Comparison of ENCODE assay signal across 21 cellular contexts in the genomic region with DNA sequence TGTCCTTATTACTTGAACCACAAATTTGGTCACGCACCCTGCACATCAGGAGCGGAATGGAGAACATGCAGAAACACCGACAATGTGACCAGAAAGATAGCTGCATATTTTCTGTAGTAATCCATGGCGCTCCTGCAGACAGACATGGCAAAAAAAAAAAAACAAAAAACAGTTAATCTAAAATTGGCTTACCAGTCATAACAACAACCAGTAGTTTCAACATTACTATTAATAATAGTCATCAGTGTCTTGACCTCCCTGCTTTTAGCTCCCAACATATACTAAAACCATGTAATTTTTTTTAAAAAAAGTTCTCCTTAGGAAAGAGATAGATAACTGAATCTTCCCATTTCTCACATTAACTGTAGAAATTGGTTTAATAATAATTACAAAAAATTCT. TPM values are rescaled to one million over a fixed set of nuclear protein-coding genes. Genes with fewer than 3 reads are reported as not detected.
"Had no signal": no experiment of that assay in that cellular context is flagged by ENCODE, and none has a peak within 500 bp of the region (broad histone marks: within the 10 kb centered on the region; RNA-seq: fewer than 3 reads in every experiment).

No MANE protein-coding gene starts in this region.

- H3K4me1 ChIP-seq: esophagus squamous epithelium, left lung, pancreas, stomach, testis, upper lobe of right lung had no signal

- H3K36me3 Mint-ChIP-seq: naive thymus-derived CD4-positive, alpha-beta T cell had no signal

- H3K27ac Mint-ChIP-seq: naive thymus-derived CD4-positive, alpha-beta T cell had no signal

- H3K9me3 ChIP-seq: esophagus squamous epithelium, left lung, pancreas, stomach, testis, upper lobe of right lung had no signal

- H3K27me3 ChIP-seq: brain microvascular endothelial cell, left lung, pancreas, stomach, testis had no signal

- H3K4me3 ChIP-seq: esophagus squamous epithelium, left lung, pancreas, stomach, testis, upper lobe of right lung had no signal

- DNase-seq: activated CD4-positive, alpha-beta T cell treated with anti-CD3 and anti-CD28 coated beads, Interleukin-2, amount 50 U/mL, for 1 hour; activated naive CD4-positive, alpha-beta T cell; anterior cingulate cortex; brain microvascular endothelial cell; effector CD8-positive, alpha-beta T cell; esophagus squamous epithelium; hippocampal formation; kidney; left lung; naive thymus-derived CD4-positive, alpha-beta T cell; pancreas; stimulated activated CD4-positive, alpha-beta T cell treated with anti-CD3 and anti-CD28 coated beads, Interleukin-1b, Interleukin-23, amount 100 ng/mL, for 48 hours; stomach; testis; upper lobe of right lung had no signal

- ATAC-seq: activated CD4-positive, CD25-positive, alpha-beta regulatory T cell treated with anti-CD3 and anti-CD28 coated beads, Interleukin-2, amount 50 U/mL, for 24 hours; left lung; naive thymus-derived CD4-positive, alpha-beta T cell; pancreas; upper lobe of right lung had no signal

- H3K27ac ChIP-seq: brain microvascular endothelial cell, esophagus squamous epithelium, left lung, pancreas, stomach, testis, upper lobe of right lung had no signal

- H3K4me1 Mint-ChIP-seq: central memory CD8-positive, alpha-beta T cell; naive thymus-derived CD4-positive, alpha-beta T cell had no signal

- H3K9me3 Mint-ChIP-seq: central memory CD8-positive, alpha-beta T cell; naive thymus-derived CD4-positive, alpha-beta T cell had no signal

- H3K4me3 Mint-ChIP-seq: central memory CD8-positive, alpha-beta T cell; naive thymus-derived CD4-positive, alpha-beta T cell had no signal

- H3K36me3 ChIP-seq: brain microvascular endothelial cell, esophagus squamous epithelium, left lung, pancreas, stomach, upper lobe of right lung had no signal

RNA-seq across cellular contexts. Expression of a gene that starts 6.8 kb away (rescaled TPM):
- total RNA-seq: activated CD8-positive, alpha-beta memory T cell treated with anti-CD3 and anti-CD28 coated beads for 36 hours; endothelial cell of umbilical vein; esophagus squamous epithelium; fibroblast of villous mesenchyme; kidney; left lung; mononuclear cell; naive thymus-derived CD4-positive, alpha-beta T cell; stomach; testis; upper lobe of right lung had no signal
